Comparison of ENCODE assay signal across 8 cellular contexts in genomic region chr10:91883549-91884542, GRCh38. TPM values are rescaled to one million over a fixed set of nuclear protein-coding genes. Genes with fewer than 3 reads are reported as not detected.
DNase-seq lines count a peak whose midpoint lies in the region; ATAC-seq and TF ChIP-seq lines count a peak whose summit lies in the region.

No MANE protein-coding gene starts in this region.

- in situ Hi-C loops in ACHN (cut with HindIII; ENCODE audit: low pct_ligation_motif_present, low pct_unique_long_range_greater_than_20kb, low sequenced_read_pairs) = no loop called here

- no peaks in the 10 kb centered on the region for H3K27me3 ChIP-seq in SJCRH30

- peaks cover 11% of the 10 kb centered on the region for H3K4me1 ChIP-seq in SJCRH30

- no peaks in the 10 kb centered on the region for H3K9me3 Mint-ChIP-seq in osteocyte (ENCODE audit: unreplicated experiment)

- intact Hi-C loops in Right ventricle myocardium superior (cut with DNase I) = no loop called here

- H3K27ac ChIP-seq in SJCRH30 = peak overlapping the region; percentile 80

- no peak for TF ChIP-seq CTCF in osteocyte (IDR thresholded peaks at IDR 0.05)

- H3K4me3 ChIP-seq in SJCRH30 = peak overlapping the region; percentile 44

- H3K36me3 Mint-ChIP-seq in osteocyte (ENCODE audit: unreplicated experiment) = no peaks in the 10 kb centered on the region

- peak; percentile 86 for DNase-seq in DMS53 (lab: John Stamatoyannopoulos, UW)
- peak; percentile 69 to 74 for DNase-seq in SJCRH30
- DNase-seq in Right ventricle myocardium superior = no peak
- peak; percentile 46 for DNase-seq in osteocyte (ENCODE audit: extremely low spot score, unreplicated experiment)
- no peak for DNase-seq in HT-29 (ENCODE audit: low spot score)
- no peak for DNase-seq in ACHN
- no peak for DNase-seq in stimulated activated CD4-positive, alpha-beta T cell treated with anti-CD3 and anti-CD28 coated beads, Interleukin-4, amount 100 ng/mL, for 1 hour

- peak overlapping the region; percentile 32 for H3K27ac Mint-ChIP-seq in osteocyte (ENCODE audit: unreplicated experiment)

- no peaks in the 10 kb centered on the region for H3K9me3 ChIP-seq in SJCRH30 (replicated peaks)

- H3K27me3 Mint-ChIP-seq in osteocyte (ENCODE audit: unreplicated experiment) = no peaks in the 10 kb centered on the region

- ATAC-seq in Right ventricle myocardium superior (ENCODE audit: poor library complexity) = peak; percentile 85
- no peak for ATAC-seq in GM18502 (IDR thresholded peaks at IDR 0.05; ENCODE audit: poor library complexity, unreplicated experiment)

- H3K4me1 Mint-ChIP-seq in osteocyte (ENCODE audit: unreplicated experiment) = peaks cover 31% of the 10 kb centered on the region

- no peaks in the 10 kb centered on the region for H3K36me3 ChIP-seq in SJCRH30

- H3K4me3 Mint-ChIP-seq in osteocyte (ENCODE audit: unreplicated experiment) = no peak overlapping the region

RNA-seq across cellular contexts. Expression of gene FGFBP3, which starts 25.4 kb away (rescaled TPM):
- 0.53 and 0.73 TPM in 2 replicates for total RNA-seq in SJCRH30 (2014; rRNA removed; shearing (Covaris generic))
- 0.22 TPM for total RNA-seq in Right ventricle myocardium superior
- total RNA-seq in osteocyte = 3.1 and 3.7 TPM in 2 replicates
- 0.92 and 0.94 TPM in 2 replicates for total RNA-seq in HT-29 (2014; rRNA removed; shearing (Covaris generic))

RNA-seq across cellular contexts. Expression of gene BTAF1, which starts 39.7 kb away (rescaled TPM):
- 21.1 and 26.3 TPM in 2 replicates for total RNA-seq in SJCRH30 (2014; rRNA removed; shearing (Covaris generic))
- 9.9 TPM for total RNA-seq in Right ventricle myocardium superior
- 32.4 and 34.6 TPM in 2 replicates for total RNA-seq in osteocyte
- 19.3 and 23.2 TPM in 2 replicates for total RNA-seq in HT-29 (2014; rRNA removed; shearing (Covaris generic))

Comparison
In these comparisons a context has a peak if more than half of its experiments do, and no peak if none do; other contexts are left out.
1. DNase-seq: peak in DMS53 (single experiment), SJCRH30 (2 of 2) and osteocyte (single experiment); none in Right ventricle myocardium superior (single experiment), HT-29 (single experiment), ACHN (single experiment) and stimulated activated CD4-positive, alpha-beta T cell treated with anti-CD3 and anti-CD28 coated beads, Interleukin-4, amount 100 ng/mL, for 1 hour (single experiment).